ENCODE assay signal across 7 cellular contexts in the genomic region with DNA sequence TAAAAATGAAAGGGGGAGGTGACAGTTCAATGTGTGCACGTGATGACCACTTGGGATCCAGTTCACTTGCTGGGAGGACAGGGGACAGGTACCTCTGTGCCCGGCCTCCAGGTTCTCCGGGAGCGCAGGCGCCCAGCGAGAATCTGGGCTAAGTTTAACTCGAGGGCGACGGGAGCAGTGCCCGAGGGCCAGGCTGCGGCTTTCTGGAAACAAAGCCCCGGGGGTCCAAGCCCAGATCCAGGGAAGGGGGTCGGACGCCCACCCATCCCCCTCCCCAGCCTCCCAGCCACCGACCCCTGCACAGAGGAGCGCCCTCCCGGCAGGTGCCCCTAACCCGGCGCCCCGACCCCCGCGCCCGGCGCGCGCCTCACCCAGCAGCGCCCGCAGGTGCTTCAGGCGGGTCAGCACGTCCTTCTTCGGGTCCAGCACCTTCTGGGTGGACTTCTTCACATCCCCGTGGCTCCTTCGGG. TPM values are rescaled to one million over a fixed set of nuclear protein-coding genes. Genes with fewer than 3 reads are reported as not detected.
DNase-seq lines count a peak whose midpoint lies in the region; ATAC-seq and TF ChIP-seq lines count a peak whose summit lies in the region.

No MANE protein-coding gene starts in this region.

- H3K9me3 ChIP-seq in H9 (ENCODE audit: control insufficient read depth, low read depth, low read length): no peaks in the 10 kb centered on the region
- H3K9me3 ChIP-seq in right lobe of liver: no peaks in the 10 kb centered on the region
- H3K9me3 ChIP-seq in thoracic aorta: no peaks in the 10 kb centered on the region

- no peak overlapping the region for H2AFZ ChIP-seq in H9 (ENCODE audit: low read length)

- DNase-seq in H9 (no peak), NCI-H69 (lab: John Stamatoyannopoulos, UW) (peak; percentile 73), cardiac fibroblast (ENCODE audit: low read depth in 2 of 2) (no peak), right lobe of liver (peak in 2 of 3 donors; percentile 64 to 74), thoracic aorta (ENCODE audit: low spot score) (no peak), NAMALWA (ENCODE audit: low spot score) (no peak)

- no peak overlapping the region for H4K8ac ChIP-seq in H9 (replicated peaks; ENCODE audit: insufficient read length, low read depth, low read length)

- TF ChIP-seq POLR2A in right lobe of liver (IDR thresholded peaks at IDR 0.05): no peak

- H3K18ac ChIP-seq in H9 (ENCODE audit: insufficient read length, low read depth, low read length): no peak overlapping the region

- H2BK20ac ChIP-seq in H9 (ENCODE audit: low read depth, low read length, poor library complexity, severe bottlenecking): no peak overlapping the region

- peaks cover 6% of the 10 kb centered on the region for H3K23me2 ChIP-seq in H9 (ENCODE audit: insufficient read length, low read depth, low read length, poor library complexity, severe bottlenecking)

- H3K36me3 ChIP-seq in right lobe of liver (no peaks in the 10 kb centered on the region), thoracic aorta (no peaks in the 10 kb centered on the region)

- H3K9me3 Mint-ChIP-seq in H9: no peaks in the 10 kb centered on the region

- no peak overlapping the region for H2BK5ac ChIP-seq in H9 (ENCODE audit: insufficient read length, low read length)

- H3K9ac ChIP-seq in H9 (ENCODE audit: extremely low read depth, insufficient read length, low read length): peak overlapping the region; percentile 63

- H3K27ac Mint-ChIP-seq in H9: no peak overlapping the region

- H4K91ac ChIP-seq in H9 (ENCODE audit: insufficient read length, low read depth, low read length): no peak overlapping the region

- H3K36me3 Mint-ChIP-seq in H9 (ENCODE audit: insufficient read depth in 1 of 3, low read depth in 3 of 3): no peaks in the 10 kb centered on the region; a peak in 1 of 7 replicates

- H4K20me1 ChIP-seq in H9 (ENCODE audit: control insufficient read depth, insufficient read depth, insufficient read length): no peaks in the 10 kb centered on the region

- H3K79me2 ChIP-seq in H9 (ENCODE audit: insufficient read depth, low read length): peaks cover 1% of the 10 kb centered on the region; the same call in 1 of the 2 replicates

- H3T11ph ChIP-seq in H9 (ENCODE audit: low read length): no peak overlapping the region

- H2AK5ac ChIP-seq in H9 (ENCODE audit: insufficient read length, low read length): no peak overlapping the region

- TF ChIP-seq CTCF in GM12875 (IDR thresholded peaks at IDR 0.05; ENCODE audit: borderline replicate concordance, insufficient read depth, low read depth, low read length): no peak
- no peak for TF ChIP-seq CTCF in H9 (conservative IDR thresholded peaks at IDR 0.05)
- TF ChIP-seq CTCF in cardiac fibroblast (IDR thresholded peaks at IDR 0.05; ENCODE audit: low read depth, low read length): no peak
- TF ChIP-seq CTCF in right lobe of liver (IDR thresholded peaks at IDR 0.05): no peak
- no peak for TF ChIP-seq CTCF in thoracic aorta (IDR thresholded peaks at IDR 0.05)

- H3K4me3 ChIP-seq in GM12875 (ENCODE audit: low read depth, low read length): peak overlapping the region; percentile 89
- H3K4me3 ChIP-seq in cardiac fibroblast (replicated peaks in 1 of 2; ENCODE audit: low read depth in 2 of 2, low read length in 2 of 2): peak overlapping the region; percentile 79 to 87
- H3K4me3 ChIP-seq in right lobe of liver: peak overlapping the region; percentile 81 to 85 (median 81)
- H3K4me3 ChIP-seq in thoracic aorta: peak overlapping the region; percentile 84

- intact Hi-C loops in right lobe of liver (cut with DNase I): no loop called here

- no peak overlapping the region for H3K14ac ChIP-seq in H9 (ENCODE audit: insufficient read depth, low read length)

- no peak overlapping the region for H2BK120ac ChIP-seq in H9 (ENCODE audit: low read depth, low read length, poor library complexity, severe bottlenecking)

- H2BK15ac ChIP-seq in H9 (ENCODE audit: low read depth, low read length): no peak overlapping the region

- WGBS in H9 (ENCODE audit: extremely low coverage, insufficient read length, low lambda C conversion rate): no CpG with 5 or more reads among the region's 33 CpGs
- 0% methylated on average over 6 of the region's 33 CpGs for WGBS in right lobe of liver (ENCODE audit: insufficient coverage, low coverage, low lambda C conversion rate, missing lambda C conversion rate)

- H3K23ac ChIP-seq in H9 (ENCODE audit: insufficient read length, low read depth, low read length): no peak overlapping the region

- no peak overlapping the region for H3K56ac ChIP-seq in H9 (ENCODE audit: insufficient read length, low read depth, low read length)

- H3K4me3 Mint-ChIP-seq in H9: peak overlapping the region; percentile 78 to 86

- H4K5ac ChIP-seq in H9 (ENCODE audit: insufficient read length, low read depth, low read length): no peak overlapping the region

- H3K79me1 ChIP-seq in H9 (ENCODE audit: insufficient read depth, low read depth, low read length, poor library complexity, severe bottlenecking): no peaks in the 10 kb centered on the region

- H3K27ac ChIP-seq in H9 (ENCODE audit: insufficient read length, low read depth, low read length) (no peak overlapping the region), right lobe of liver (peak overlapping the region; percentile 81 to 90 (median 90)), thoracic aorta (peak overlapping the region; percentile 61 to 85)

- peak overlapping the region; percentile 75 for H3K4me2 ChIP-seq in H9 (ENCODE audit: insufficient read depth, insufficient read length, low read length)

- no peak overlapping the region for H3K4ac ChIP-seq in H9 (ENCODE audit: low read depth, low read length)

- H2BK12ac ChIP-seq in H9 (ENCODE audit: insufficient read length, low read depth, low read length): no peak overlapping the region

- ATAC-seq in right lobe of liver (peak; percentile 13 to 38 (median 33)), thoracic aorta (ENCODE audit: insufficient number of reproducible peaks, low FRiP score, low read depth) (peak; percentile 15)

- H3K27me3 Mint-ChIP-seq in H9 (ENCODE audit: low read depth): no peaks in the 10 kb centered on the region

- no peaks in the 10 kb centered on the region for H3K27me3 ChIP-seq in H9 (ENCODE audit: insufficient read depth, low read length)
- H3K27me3 ChIP-seq in right lobe of liver: no peaks in the 10 kb centered on the region
- no peaks in the 10 kb centered on the region for H3K27me3 ChIP-seq in thoracic aorta (replicated peaks; ENCODE audit: insufficient read depth)

- H3K4me1 ChIP-seq in H9 (ENCODE audit: insufficient read depth, low read length) (peaks cover 4% of the 10 kb centered on the region), right lobe of liver (peaks cover 0 to 31% (median 5%) of the 10 kb centered on the region in 4 donors), thoracic aorta (ENCODE audit: control insufficient read depth in 1 of 2, low read depth in 2 of 2) (peaks cover 5 to 25% of the 10 kb centered on the region in 2 donors)

- H3K4me1 Mint-ChIP-seq in H9: peaks cover 21 to 26% of the 10 kb centered on the region in 2 experiments

RNA-seq across cellular contexts. Expression of a gene that starts 0.4 kb away (rescaled TPM):
- total RNA-seq in H9 (2021) (14.9 and 16.6 TPM in 2 replicates), right lobe of liver (10 to 100 TPM; 38.3 to 76.7 (median 62.7) TPM), thoracic aorta (10 to 100 TPM; 20.3 to 48.3 TPM)

Comparison
In these comparisons a context has a peak if more than half of its experiments do, and no peak if none do; other contexts are left out.
1. DNase-seq: peak in NCI-H69 (single experiment) and right lobe of liver (2 of 3); none in H9 (single experiment), cardiac fibroblast (0 of 2), thoracic aorta (single experiment) and NAMALWA (single experiment).
2. Peak in every context shown above with its lines, with median percentiles within 50 percentile points of each other: H3K4me3 ChIP-seq.